In genomic region chr2:145305854-145306253, GRCh38 we compare ENCODE assay signal across 19 cellular contexts.
"Had no signal": no experiment of that assay in that cellular context is flagged by ENCODE, and none has a peak within 500 bp of the region (broad histone marks: within the 10 kb centered on the region; RNA-seq: fewer than 3 reads in every experiment).

No MANE protein-coding gene starts in this region.

- DNase-seq: effector memory CD4-positive, alpha-beta T cell; esophagus squamous epithelium; foreskin keratinocyte; kidney; left cardiac atrium; left ventricle myocardium inferior; lower lobe of right lung; natural killer cell; nucleus accumbens; ovary; right cardiac atrium; small intestine; stimulated activated CD4-positive, alpha-beta T cell treated with anti-CD3 and anti-CD28 coated beads, Interleukin-12 subunit alpha, Interleukin-12 subunit beta, amount 100 ng/mL, for 4 hours; stimulated activated naive CD4-positive, alpha-beta T cell; thyroid gland; upper lobe of left lung had no signal

- H3K4me3 ChIP-seq: esophagus squamous epithelium, left ventricle myocardium inferior, lower lobe of right lung, ovary, suprapubic skin, thyroid gland, upper lobe of left lung, vagina had no signal

- H3K36me3 ChIP-seq: esophagus squamous epithelium, left ventricle myocardium inferior, lower lobe of right lung, ovary, suprapubic skin, thyroid gland, upper lobe of left lung, vagina had no signal

- H3K27ac ChIP-seq: epithelial cell of prostate, esophagus squamous epithelium, foreskin keratinocyte, left ventricle myocardium inferior, lower lobe of right lung, ovary, suprapubic skin, thyroid gland, upper lobe of left lung, vagina had no signal

- H3K27me3 ChIP-seq: esophagus squamous epithelium, foreskin keratinocyte, ovary, suprapubic skin, thyroid gland, upper lobe of left lung, vagina had no signal

- H3K4me1 ChIP-seq: esophagus squamous epithelium, foreskin keratinocyte, left ventricle myocardium inferior, lower lobe of right lung, suprapubic skin, thyroid gland, upper lobe of left lung, vagina had no signal

- H3K9me3 ChIP-seq: esophagus squamous epithelium, left ventricle myocardium inferior, lower lobe of right lung, ovary, suprapubic skin, thyroid gland, upper lobe of left lung, vagina had no signal
